ENCODE assay signal across 8 cellular contexts in the genomic region with DNA sequence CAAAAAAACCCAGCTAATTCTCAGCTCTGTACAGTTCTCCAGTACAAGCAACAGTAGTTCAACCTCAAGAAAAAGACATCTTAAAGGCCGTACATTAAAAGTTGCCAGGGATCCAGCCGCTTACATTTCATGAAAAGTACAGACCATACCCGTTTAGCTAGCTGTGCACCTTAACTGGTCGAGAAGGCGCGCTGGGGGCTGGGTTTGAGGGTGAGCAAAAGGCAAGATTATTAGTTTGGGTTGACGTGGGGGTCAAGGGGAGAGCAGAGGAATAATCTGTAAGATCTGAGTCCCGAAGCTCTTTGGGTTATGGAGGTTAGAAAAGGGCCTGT. TPM values are rescaled to one million over a fixed set of nuclear protein-coding genes. Genes with fewer than 3 reads are reported as not detected.
A peak's percentile ranks its signal among the peaks of the same experiment; 100 is the strongest.
DNase-seq lines count a peak whose midpoint lies in the region; ATAC-seq and TF ChIP-seq lines count a peak whose summit lies in the region.

No MANE protein-coding gene starts in this region.

- intact Hi-C loops in naive thymus-derived CD4-positive, alpha-beta T cell (cut with micrococcal nuclease) = loop anchor here in 1 of 2 donors (1.0 to 10.0 kb wide), 6 partner anchors 309 to 1979 kb away; partner anchors contain the start of genes GBP2, GBP5, KYAT3 and LRRC8C

- no peak for TF ChIP-seq CTCF in Loucy (conservative IDR thresholded peaks at IDR 0.05; ENCODE audit: low read length)

- H3F3A ChIP-seq in Loucy (ENCODE audit: low read depth) = peaks cover 5% of the 10 kb centered on the region; the same call in 1 of the 2 replicates

- no peaks in the 10 kb centered on the region for H3K27me3 Mint-ChIP-seq in effector memory CD8-positive, alpha-beta T cell
- H3K27me3 Mint-ChIP-seq in naive thymus-derived CD4-positive, alpha-beta T cell = peaks cover 0 to 12% (median 0%) of the 10 kb centered on the region in 5 donors

- H4K20me1 ChIP-seq in Loucy (ENCODE audit: insufficient read depth, low read length, poor library complexity, severe bottlenecking) = peaks cover 36% of the 10 kb centered on the region

- H3K4me3 ChIP-seq in Loucy (ENCODE audit: low read length, poor library complexity, severe bottlenecking) = peak overlapping the region; percentile 94
- peak overlapping the region; percentile 91 for H3K4me3 ChIP-seq in naive thymus-derived CD4-positive, alpha-beta T cell (ENCODE audit: low read length)

- H3K36me3 Mint-ChIP-seq in effector memory CD8-positive, alpha-beta T cell (ENCODE audit: insufficient read depth) = peaks cover 20% of the 10 kb centered on the region
- H3K36me3 Mint-ChIP-seq in naive thymus-derived CD4-positive, alpha-beta T cell = no peaks in the 10 kb centered on the region

- peaks cover 32% of the 10 kb centered on the region for H3K4me1 ChIP-seq in Loucy (ENCODE audit: insufficient read depth, low read length, poor library complexity, severe bottlenecking)
- peaks cover 18 to 19% of the 10 kb centered on the region in 2 donors for H3K4me1 ChIP-seq in naive thymus-derived CD4-positive, alpha-beta T cell (ENCODE audit: control insufficient read depth in 2 of 2, insufficient read depth in 2 of 2, low read length in 2 of 2)

- H3K27ac Mint-ChIP-seq in effector memory CD8-positive, alpha-beta T cell = peak overlapping the region; percentile 94 to 99
- peak overlapping the region; percentile 96 to 100 (median 97) for H3K27ac Mint-ChIP-seq in naive thymus-derived CD4-positive, alpha-beta T cell

- peaks cover 11 to 22% of the 10 kb centered on the region in 2 donors for H3K4me1 Mint-ChIP-seq in effector memory CD8-positive, alpha-beta T cell (ENCODE audit: low read depth in 2 of 2)
- H3K4me1 Mint-ChIP-seq in naive thymus-derived CD4-positive, alpha-beta T cell = peaks cover 18 to 50% (median 32%) of the 10 kb centered on the region in 7 donors

- peaks cover 51% of the 10 kb centered on the region for H3K79me2 ChIP-seq in Loucy (ENCODE audit: insufficient read depth, low read length)

- no peaks in the 10 kb centered on the region for H3K9me2 ChIP-seq in Loucy (replicated peaks; ENCODE audit: low read depth, low read length)

- H3K9me3 Mint-ChIP-seq in effector memory CD8-positive, alpha-beta T cell = no peaks in the 10 kb centered on the region
- no peaks in the 10 kb centered on the region for H3K9me3 Mint-ChIP-seq in naive thymus-derived CD4-positive, alpha-beta T cell

- POLR2A ChIA-PET in naive thymus-derived CD4-positive, alpha-beta T cell (lab: Charles Lee) = interaction anchor here (0.6 to 3.2 kb wide), 17 partner anchors 11 to 1769 kb away, joined by 3 to 21 read pairs (median 4); partner anchors contain the start of genes GTF2B, HS2ST1, LMO4 and SELENOF

- H3K4me3 Mint-ChIP-seq in effector memory CD8-positive, alpha-beta T cell = peak overlapping the region; percentile 90 to 100
- H3K4me3 Mint-ChIP-seq in naive thymus-derived CD4-positive, alpha-beta T cell = peak overlapping the region; percentile 89 to 99 (median 97)

- H3K9ac ChIP-seq in Loucy (ENCODE audit: low read depth, low read length, poor library complexity, severe bottlenecking) = peak overlapping the region; percentile 97

- H2AFZ ChIP-seq in Loucy (ENCODE audit: low read length) = peak overlapping the region; percentile 80

- DNase-seq in DMS53 treated with DMSO at 0.1 percent for 48 hours (lab: John Stamatoyannopoulos, UW; ENCODE audit: unreplicated experiment) = peak; percentile 75
- peak; percentile 51 to 66 for DNase-seq in activated CD4-positive, alpha-beta T cell treated with anti-CD3 and anti-CD28 coated beads, Interleukin-2, amount 50 U/mL, for 48 hours
- DNase-seq in effector memory CD8-positive, alpha-beta T cell = peak in 1 of 3 experiments; percentile 41
- peak in 3 of 9 donors; percentile 27 to 52 (median 35) for DNase-seq in naive thymus-derived CD4-positive, alpha-beta T cell
- DNase-seq in stimulated activated naive CD8-positive, alpha-beta T cell treated with anti-CD3 and anti-CD28 coated beads, Interleukin-15, Interleukin-2, amounts not matched to agents 100 U/mL and 50 U/mL, for 24 hours = peak; percentile 56
- DNase-seq in DMS114 treated with DMSO at 0.1 percent for 48 hours (lab: John Stamatoyannopoulos, UW; ENCODE audit: unreplicated experiment) = no peak

- no peaks in the 10 kb centered on the region for H3K27me3 ChIP-seq in Loucy (ENCODE audit: insufficient read depth, low read length, poor library complexity, severe bottlenecking)
- no peaks in the 10 kb centered on the region for H3K27me3 ChIP-seq in naive thymus-derived CD4-positive, alpha-beta T cell (ENCODE audit: control insufficient read depth in 2 of 2, insufficient read depth in 2 of 2, low read length in 2 of 2)

- peak overlapping the region; percentile 89 for H3K27ac ChIP-seq in naive thymus-derived CD4-positive, alpha-beta T cell (ENCODE audit: low read depth, low read length)

- ATAC-seq in GM21786 (IDR thresholded peaks at IDR 0.05; ENCODE audit: unreplicated experiment) = peak; percentile 3
- peak; percentile 13 for ATAC-seq in effector memory CD8-positive, alpha-beta T cell (replicated peaks)
- peak; percentile 8 for ATAC-seq in naive thymus-derived CD4-positive, alpha-beta T cell
- ATAC-seq in stimulated activated naive CD8-positive, alpha-beta T cell treated with anti-CD3 and anti-CD28 coated beads, Interleukin-15, Interleukin-2, amounts not matched to agents 100 U/mL and 50 U/mL, for 24 hours = no peak

- peak overlapping the region; percentile 87 for H3K4me2 ChIP-seq in Loucy (ENCODE audit: low read depth, low read length, poor library complexity, severe bottlenecking)

- H3K9me3 ChIP-seq in Loucy (ENCODE audit: insufficient read depth, low read depth, low read length) = no peaks in the 10 kb centered on the region
- H3K9me3 ChIP-seq in naive thymus-derived CD4-positive, alpha-beta T cell (ENCODE audit: control insufficient read depth in 2 of 3, low read length in 3 of 3) = no peaks in the 10 kb centered on the region

- no peaks in the 10 kb centered on the region for H3K36me3 ChIP-seq in Loucy (ENCODE audit: insufficient read depth, low read length)
- peaks cover 0 to 7% (median 0%) of the 10 kb centered on the region in 3 experiments for H3K36me3 ChIP-seq in naive thymus-derived CD4-positive, alpha-beta T cell (ENCODE audit: control insufficient read depth in 2 of 3, insufficient read depth in 3 of 3, low read length in 3 of 3)

- CTCF ChIA-PET in naive thymus-derived CD4-positive, alpha-beta T cell (lab: Charles Lee) = interaction anchor here (0.9 to 4.4 kb wide), 5 partner anchors 8 to 1306 kb away, joined by 3 to 28 read pairs (median 6); no protein-coding TSS in a partner anchor

RNA-seq across cellular contexts. Expression of gene PKN2, which starts 0.6 kb away (rescaled TPM):
- 10 to 100 TPM; 32.1 to 53.8 (median 46.9) TPM for total RNA-seq in naive thymus-derived CD4-positive, alpha-beta T cell
- 10 to 100 TPM in 1 of 2 donors, 1 to 10 TPM in 1; 9.0 to 10.2 TPM for polyA plus RNA-seq in naive thymus-derived CD4-positive, alpha-beta T cell
